Comparison of ENCODE assay signal across 8 cellular contexts in the genomic region with DNA sequence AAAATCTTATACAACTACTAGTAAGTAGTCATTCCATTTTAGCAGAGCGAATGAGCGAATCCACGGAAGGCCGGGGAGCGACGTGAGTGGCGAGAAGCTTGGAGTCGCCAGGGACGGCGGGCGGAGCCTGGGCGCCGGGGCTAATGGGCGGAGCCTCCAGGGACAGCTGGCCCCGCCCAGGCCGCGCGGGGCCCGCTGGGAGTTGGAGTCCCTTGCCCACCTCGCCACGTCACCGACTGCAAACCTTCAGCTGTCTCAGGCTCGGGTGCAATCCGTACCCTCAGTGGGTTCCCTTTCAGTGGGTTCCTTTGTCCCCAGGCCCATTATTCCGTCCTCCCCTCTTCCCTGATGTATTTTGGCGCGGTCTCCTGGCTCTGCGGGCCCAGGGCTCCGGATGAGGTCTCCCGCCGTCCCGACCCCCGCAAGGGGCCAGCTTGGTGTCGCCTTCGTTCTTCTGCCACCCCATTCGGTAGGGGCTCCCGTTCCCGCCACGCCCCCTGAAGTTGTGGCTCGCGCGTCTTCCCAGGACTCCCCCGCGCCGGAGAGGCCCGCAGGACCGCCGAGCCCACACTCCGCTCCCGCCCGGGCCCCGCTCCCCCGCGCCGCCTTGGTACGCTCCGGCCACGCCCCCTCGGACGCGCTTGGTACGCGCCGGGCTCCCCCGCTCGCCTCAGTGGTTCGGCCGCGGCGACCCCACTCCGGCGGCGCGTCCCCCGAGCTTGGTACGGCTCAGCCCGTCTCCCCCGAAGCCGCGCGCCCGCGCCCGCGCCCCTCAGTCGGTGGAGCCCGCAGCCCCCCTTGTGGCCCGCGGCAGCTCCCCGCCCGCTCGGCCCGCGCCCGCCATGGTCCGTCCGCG. TPM values are rescaled to one million over a fixed set of nuclear protein-coding genes. Genes with fewer than 3 reads are reported as not detected.
DNase-seq lines count a peak whose midpoint lies in the region; ATAC-seq and TF ChIP-seq lines count a peak whose summit lies in the region.

TSS of gene PTOV1 (plus strand) at position 673 of the 856 bp plus-strand sequence.

- DNase-seq in HK-2 (ENCODE audit: unreplicated experiment), result peak; percentile 89
- DNase-seq in NCI-H82 treated with DMSO at 0.1 percent for 48 hours (lab: John Stamatoyannopoulos, UW; ENCODE audit: unreplicated experiment), result peak; percentile 80
- peak; percentile 90 for DNase-seq in activated CD4-positive, alpha-beta memory T cell treated with anti-CD3 and anti-CD28 coated beads, Interleukin-2, amount 10 ng/mL, durations not matched to agents 7 days and 5 days
- DNase-seq in ecto neural progenitor cell (ENCODE audit: low spot score), result peak; percentile 95
- peak; percentile 94 for DNase-seq in lower lobe of right lung
- peak; percentile 72 to 87 (median 73) for DNase-seq in stimulated activated CD4-positive, alpha-beta T cell treated with anti-CD3 and anti-CD28 coated beads, TNF-alpha, amount 100 ng/mL, for 1 hour (ENCODE audit: low read depth in 3 of 3, low spot score in 1 of 3)

- peaks cover 27% of the 10 kb centered on the region for H3K4me1 ChIP-seq in lower lobe of right lung

- peaks cover 18% of the 10 kb centered on the region for H3K27me3 Mint-ChIP-seq in activated CD4-positive, alpha-beta memory T cell treated with anti-CD3 and anti-CD28 coated beads, Interleukin-2, amount 10 ng/mL, durations not matched to agents 7 days and 5 days

- peak within 1 kb of the TSS; percentile 93 for H3K27ac ChIP-seq in C4-2B
- H3K27ac ChIP-seq in lower lobe of right lung, result peak within 1 kb of the TSS; percentile 99

- intact Hi-C loops in lower lobe of right lung (cut with DNase I), result no loop called here

- ATAC-seq in GM19438 (IDR thresholded peaks at IDR 0.05; ENCODE audit: low read depth, unreplicated experiment) (peak; percentile 67), lower lobe of right lung (peak; percentile 96 to 97)

- no peaks in the 10 kb centered on the region for H3K27me3 ChIP-seq in lower lobe of right lung (ENCODE audit: low read depth)

- peak within 1 kb of the TSS; percentile 95 for H3K27ac Mint-ChIP-seq in activated CD4-positive, alpha-beta memory T cell treated with anti-CD3 and anti-CD28 coated beads, Interleukin-2, amount 10 ng/mL, durations not matched to agents 7 days and 5 days

- peaks cover 41% of the 10 kb centered on the region for H3K4me1 Mint-ChIP-seq in activated CD4-positive, alpha-beta memory T cell treated with anti-CD3 and anti-CD28 coated beads, Interleukin-2, amount 10 ng/mL, durations not matched to agents 7 days and 5 days

- peaks cover 5% of the 10 kb centered on the region for H3K9me3 Mint-ChIP-seq in activated CD4-positive, alpha-beta memory T cell treated with anti-CD3 and anti-CD28 coated beads, Interleukin-2, amount 10 ng/mL, durations not matched to agents 7 days and 5 days

- no peaks in the 10 kb centered on the region for H3K9me3 ChIP-seq in lower lobe of right lung

- H3K4me3 Mint-ChIP-seq in activated CD4-positive, alpha-beta memory T cell treated with anti-CD3 and anti-CD28 coated beads, Interleukin-2, amount 10 ng/mL, durations not matched to agents 7 days and 5 days, result peak within 1 kb of the TSS; percentile 86

- peaks cover 15% of the 10 kb centered on the region for H3K36me3 ChIP-seq in lower lobe of right lung

- H3K4me3 ChIP-seq in lower lobe of right lung, result peak within 1 kb of the TSS; percentile 96

- CTCF ChIA-PET in activated CD4-positive, alpha-beta memory T cell treated with anti-CD3 and anti-CD28 coated beads, Interleukin-2, amount 10 ng/mL, durations not matched to agents 7 days and 5 days (lab: Charles Lee), result interaction anchor here (1.1 to 1.6 kb wide), 4 partner anchors 15 to 133 kb away, joined by 3 to 6 read pairs (median 4); partner anchors contain the start of gene PNKP

- peaks cover 10% of the 10 kb centered on the region for H3K36me3 Mint-ChIP-seq in activated CD4-positive, alpha-beta memory T cell treated with anti-CD3 and anti-CD28 coated beads, Interleukin-2, amount 10 ng/mL, durations not matched to agents 7 days and 5 days (ENCODE audit: low read depth)

- no peak for TF ChIP-seq CTCF in C4-2B (conservative IDR thresholded peaks at IDR 0.05)
- no peak for TF ChIP-seq CTCF in lower lobe of right lung (IDR thresholded peaks at IDR 0.05)

- POLR2A ChIA-PET in activated CD4-positive, alpha-beta memory T cell treated with anti-CD3 and anti-CD28 coated beads, Interleukin-2, amount 10 ng/mL, durations not matched to agents 7 days and 5 days (lab: Charles Lee), result interaction anchor here (0.7 to 2.3 kb wide), 17 partner anchors 10 to 258 kb away, joined by 3 to 48 read pairs (median 5); partner anchors contain the start of genes AKT1S1, FUZ, MED25 and NUP62

RNA-seq across cellular contexts. Expression of gene PTOV1, which starts in this region (rescaled TPM):
- 10 to 100 TPM; 69.3 to 71.7 TPM for total RNA-seq in activated CD4-positive, alpha-beta memory T cell treated with anti-CD3 and anti-CD28 coated beads, Interleukin-2, amount 10 ng/mL, durations not matched to agents 7 days and 5 days
- total RNA-seq in lower lobe of right lung, result 124 TPM

Comparison
In these comparisons a context has a peak if more than half of its experiments do, and no peak if none do; other contexts are left out.
1. Peak in every context shown above with its lines: DNase-seq, ATAC-seq, H3K4me3 ChIP-seq and H3K27ac ChIP-seq.